Comparison of ENCODE assay signal across 10 cellular contexts in the genomic region with DNA sequence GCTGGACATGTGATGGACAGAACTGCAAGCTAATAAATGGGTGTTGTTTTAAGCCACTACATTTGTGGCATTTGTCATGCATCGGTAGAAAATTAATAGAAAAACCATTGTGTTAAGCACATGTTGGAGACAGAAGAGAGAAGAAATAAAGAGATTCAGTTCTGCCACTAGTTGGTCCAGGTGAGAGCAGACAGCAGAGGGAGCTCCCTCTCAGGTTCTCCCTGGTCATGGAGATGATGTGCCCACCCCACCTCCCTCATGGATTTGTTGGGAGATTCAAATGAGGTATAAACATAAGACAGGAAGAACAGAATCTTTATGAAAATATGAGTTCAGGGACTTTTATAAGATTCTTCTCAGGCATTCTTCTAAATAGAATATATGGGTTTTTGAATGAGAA. TPM values are rescaled to one million over a fixed set of nuclear protein-coding genes. Genes with fewer than 3 reads are reported as not detected.
DNase-seq lines count a peak whose midpoint lies in the region; ATAC-seq and TF ChIP-seq lines count a peak whose summit lies in the region.
"Had no signal": no experiment of that assay in that cellular context is flagged by ENCODE, and none has a peak within 500 bp of the region (broad histone marks: within the 10 kb centered on the region; RNA-seq: fewer than 3 reads in every experiment).

No MANE protein-coding gene starts in this region.

- intact Hi-C loops in left colon (cut with DNase I, micrococcal nuclease) (no loop called here), body of pancreas (cut with DNase I) (no loop called here)
- intact Hi-C loops in CD4-positive, alpha-beta T cell (cut with DNase I, micrococcal nuclease) = no loop called here

- DNase-seq in DMS53 (lab: John Stamatoyannopoulos, UW) = peak; percentile 80
- DNase-seq in HFFc6 = no peak
- DNase-seq in left colon = no peak
- DNase-seq in UCSD-AML1 (lab: John Stamatoyannopoulos, UW; ENCODE audit: unreplicated experiment) = no peak
- DNase-seq in body of pancreas = no peak
- DNase-seq in CD4-positive, alpha-beta T cell = no peak
- DNase-seq: NCI-H510A had no signal

- no peaks in the 10 kb centered on the region for H3K27me3 ChIP-seq in body of pancreas
- H3K27me3 ChIP-seq in CD4-positive, alpha-beta T cell (ENCODE audit: control insufficient read depth, insufficient read depth, low read length) = no peaks in the 10 kb centered on the region

- no peak overlapping the region for H3K4me3 ChIP-seq in body of pancreas
- H3K4me3 ChIP-seq: thoracic aorta had no signal

- H3K4me1 Mint-ChIP-seq in HFFc6 (ENCODE audit: low read depth) = peaks cover 17% of the 10 kb centered on the region
- peaks cover 37% of the 10 kb centered on the region for H3K4me1 Mint-ChIP-seq in CD4-positive, alpha-beta T cell (ENCODE audit: low read depth)

- ATAC-seq in SK-N-SH treated with all-trans-retinoic acid at 6 μM for 48 hours (peak; percentile 46; the same call in 1 of the 3 replicates), left colon (peak; percentile 24), HG03457 (IDR thresholded peaks at IDR 0.05; ENCODE audit: unreplicated experiment) (no peak), body of pancreas (no peak)
- ATAC-seq in CD4-positive, alpha-beta T cell (ENCODE audit: poor library complexity) = no peak

- TF ChIP-seq CTCF in HFFc6 (IDR thresholded peaks at IDR 0.05) (peak; percentile 54; the same call in 1 of the 2 replicates), body of pancreas (IDR thresholded peaks at IDR 0.05) (peak in 1 of 7 experiments; percentile 5)
- no peak for TF ChIP-seq CTCF in CD4-positive, alpha-beta T cell (IDR thresholded peaks at IDR 0.05)

- H3K9me3 Mint-ChIP-seq in HFFc6 = no peaks in the 10 kb centered on the region
- no peaks in the 10 kb centered on the region for H3K9me3 Mint-ChIP-seq in CD4-positive, alpha-beta T cell

- CTCF ChIA-PET in CD4-positive, alpha-beta T cell (lab: Charles Lee) = no interaction called here

- 41 to 52% methylated on average over 1 of the region's 1 CpG for WGBS in body of pancreas, 2 donors

- no peaks in the 10 kb centered on the region for H3K36me3 ChIP-seq in body of pancreas (replicated peaks in 1 of 2; ENCODE audit: insufficient read depth in 1 of 2, low read depth in 2 of 2)
- H3K36me3 ChIP-seq: thoracic aorta had no signal

- no peak overlapping the region for H3K27ac Mint-ChIP-seq in HFFc6
- no peak overlapping the region for H3K27ac Mint-ChIP-seq in CD4-positive, alpha-beta T cell

- no peak overlapping the region for H3K4me3 Mint-ChIP-seq in HFFc6
- no peak overlapping the region for H3K4me3 Mint-ChIP-seq in CD4-positive, alpha-beta T cell

- H3K27me3 Mint-ChIP-seq in HFFc6 (ENCODE audit: insufficient read depth) = peaks cover 7% of the 10 kb centered on the region; the same call in 1 of the 2 replicates
- H3K27me3 Mint-ChIP-seq in CD4-positive, alpha-beta T cell = no peaks in the 10 kb centered on the region

- POLR2A ChIA-PET in CD4-positive, alpha-beta T cell (lab: Charles Lee) = no interaction called here

- no peaks in the 10 kb centered on the region for H3K36me3 Mint-ChIP-seq in HFFc6 (ENCODE audit: low read depth)
- no peaks in the 10 kb centered on the region for H3K36me3 Mint-ChIP-seq in CD4-positive, alpha-beta T cell (ENCODE audit: low read depth)

- H3K27ac ChIP-seq in body of pancreas = no peak overlapping the region
- no peak overlapping the region for H3K27ac ChIP-seq in CD4-positive, alpha-beta T cell (ENCODE audit: low read depth, low read length)
- H3K27ac ChIP-seq: thoracic aorta had no signal

- no peak for TF ChIP-seq POLR2A in body of pancreas (IDR thresholded peaks at IDR 0.05)

- H3K4me1 ChIP-seq in body of pancreas = no peaks in the 10 kb centered on the region

- H3K9me3 ChIP-seq in body of pancreas = no peaks in the 10 kb centered on the region
- peaks cover 4% of the 10 kb centered on the region for H3K9me3 ChIP-seq in CD4-positive, alpha-beta T cell (ENCODE audit: control insufficient read depth, low read length)

TF ChIP-seq in SK-N-SH treated with all-trans-retinoic acid at 6 μM for 48 hours, 23 proteins besides CTCF, POLR2A, EP300 and RAD21:
- no peak for TF ChIP-seq GLIS3 (CRISPR knock-in tag; IDR thresholded peaks at IDR 0.05)
- TF ChIP-seq CSDC2 (CRISPR knock-in tag; IDR thresholded peaks at IDR 0.05) = no peak
- no peak for TF ChIP-seq SNAI2 (CRISPR knock-in tag; IDR thresholded peaks at IDR 0.05)
- no peak for TF ChIP-seq RARB (CRISPR knock-in tag; IDR thresholded peaks at IDR 0.05)
- TF ChIP-seq ZNF565 (CRISPR knock-in tag; conservative IDR thresholded peaks at IDR 0.05; ENCODE audit: low read depth) = no peak
- TF ChIP-seq ZFP3 (CRISPR knock-in tag; IDR thresholded peaks at IDR 0.05) = no peak
- no peak for TF ChIP-seq PATZ1 (CRISPR knock-in tag; IDR thresholded peaks at IDR 0.05; ENCODE audit: borderline replicate concordance)
- no peak for TF ChIP-seq ARNTL (CRISPR knock-in tag; IDR thresholded peaks at IDR 0.05; ENCODE audit: borderline replicate concordance, low read depth)
- TF ChIP-seq, protein P1, sequence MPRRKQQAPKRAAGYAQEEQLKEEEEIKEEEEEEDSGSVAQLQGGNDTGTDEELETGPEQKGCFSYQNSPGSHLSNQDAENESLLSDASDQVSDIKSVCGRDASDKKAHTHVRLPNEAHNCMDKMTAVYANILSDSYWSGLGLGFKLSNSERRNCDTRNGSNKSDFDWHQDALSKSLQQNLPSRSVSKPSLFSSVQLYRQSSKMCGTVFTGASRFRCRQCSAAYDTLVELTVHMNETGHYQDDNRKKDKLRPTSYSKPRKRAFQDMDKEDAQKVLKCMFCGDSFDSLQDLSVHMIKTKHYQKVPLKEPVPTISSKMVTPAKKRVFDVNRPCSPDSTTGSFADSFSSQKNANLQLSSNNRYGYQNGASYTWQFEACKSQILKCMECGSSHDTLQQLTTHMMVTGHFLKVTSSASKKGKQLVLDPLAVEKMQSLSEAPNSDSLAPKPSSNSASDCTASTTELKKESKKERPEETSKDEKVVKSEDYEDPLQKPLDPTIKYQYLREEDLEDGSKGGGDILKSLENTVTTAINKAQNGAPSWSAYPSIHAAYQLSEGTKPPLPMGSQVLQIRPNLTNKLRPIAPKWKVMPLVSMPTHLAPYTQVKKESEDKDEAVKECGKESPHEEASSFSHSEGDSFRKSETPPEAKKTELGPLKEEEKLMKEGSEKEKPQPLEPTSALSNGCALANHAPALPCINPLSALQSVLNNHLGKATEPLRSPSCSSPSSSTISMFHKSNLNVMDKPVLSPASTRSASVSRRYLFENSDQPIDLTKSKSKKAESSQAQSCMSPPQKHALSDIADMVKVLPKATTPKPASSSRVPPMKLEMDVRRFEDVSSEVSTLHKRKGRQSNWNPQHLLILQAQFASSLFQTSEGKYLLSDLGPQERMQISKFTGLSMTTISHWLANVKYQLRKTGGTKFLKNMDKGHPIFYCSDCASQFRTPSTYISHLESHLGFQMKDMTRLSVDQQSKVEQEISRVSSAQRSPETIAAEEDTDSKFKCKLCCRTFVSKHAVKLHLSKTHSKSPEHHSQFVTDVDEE (CRISPR knock-in tag; IDR thresholded peaks at IDR 0.05) = no peak
- no peak for TF ChIP-seq OSR1 (CRISPR knock-in tag; IDR thresholded peaks at IDR 0.05)
- TF ChIP-seq ZFP30 (CRISPR knock-in tag; IDR thresholded peaks at IDR 0.05) = no peak
TF ChIP-seq in SK-N-SH treated with all-trans-retinoic acid at 6 μM for 48 hours: peak in this region for 0.

RNA-seq across cellular contexts. Expression of gene OCIAD2, which starts 36.8 kb away (rescaled TPM):
- 10 to 100 TPM in 1 of 6 experiments, 1 to 10 TPM in 5; 1.0 to 17.3 (median 2.3) TPM for total RNA-seq in HFFc6 (2021; fragmentation: NEBNext Ultra II Directional; extraction: Animal tissue kit (Norgen Biotek cat#: 25700))
- total RNA-seq in left colon = 100 to 1,000 TPM in 1 of 2 donors, 10 to 100 TPM in 1; 91.6 to 164 TPM
- total RNA-seq in body of pancreas = 1 to 10 TPM; 3.0 to 7.3 TPM
- 10 to 100 TPM; 77.0 to 91.1 TPM for total RNA-seq in CD4-positive, alpha-beta T cell

RNA-seq across cellular contexts. Expression of gene CWH43, which starts 42.7 kb away (rescaled TPM):
- total RNA-seq in HFFc6 (2021; fragmentation: NEBNext Ultra II Directional; extraction: Animal tissue kit (Norgen Biotek cat#: 25700)) = not detected
- total RNA-seq in left colon (10 to 100 TPM; 25.5 to 56.8 TPM), body of pancreas (not detected)
- total RNA-seq in CD4-positive, alpha-beta T cell = not detected
- total RNA-seq: thoracic aorta had no signal

Comparison
In these comparisons a context has a peak if more than half of its experiments do, and no peak if none do; other contexts are left out.
1. ATAC-seq: peak in SK-N-SH treated with all-trans-retinoic acid at 6 μM for 48 hours (single experiment) and left colon (single experiment); none in HG03457 (single experiment), body of pancreas (single experiment) and CD4-positive, alpha-beta T cell (single experiment).
2. RNA of gene OCIAD2, which starts 36.8 kb away (total RNA-seq): 91.6 to 164 TPM in left colon and 77.0 to 91.1 TPM in CD4-positive, alpha-beta T cell; 3.0 to 7.3 TPM in body of pancreas and 1.0 to 17.3 TPM in HFFc6; every median in the first group is over 4 times any median in the second.
3. RNA of gene CWH43, which starts 42.7 kb away (total RNA-seq): 25.5 to 56.8 TPM in left colon; not detected in HFFc6, not detected in body of pancreas and not detected in CD4-positive, alpha-beta T cell; every median in the first group is over 10 times any median in the second.